In genomic region chr2:177665328-177665727, GRCh38 we compare ENCODE assay signal across 24 cellular contexts.
"Had no signal": no experiment of that assay in that cellular context is flagged by ENCODE, and none has a peak within 500 bp of the region (broad histone marks: within the 10 kb centered on the region; RNA-seq: fewer than 3 reads in every experiment).

No MANE protein-coding gene starts in this region.

- ATAC-seq: stimulated activated effector memory CD8-positive, alpha-beta T cell treated with anti-CD3 and anti-CD28 coated beads, Interleukin-12 subunit alpha, Interleukin-12 subunit beta, amount 100 ng/mL, for 72 hours; stimulated activated memory B cell treated with anti-CD40 and anti-IgM and Interleukin-4, amounts not matched to agents 10 μg/mL and 1 μg/mL and 100 μg/mL, for 72 hours; stimulated activated naive B cell treated with anti-CD40 and anti-IgM and Interleukin-4, amounts not matched to agents 10 μg/mL and 1 μg/mL and 100 μg/mL, for 72 hours; stimulated activated naive CD8-positive, alpha-beta T cell treated with anti-CD3 and anti-CD28 coated beads, Interleukin-15, amount 100 ng/mL, for 72 hours; stimulated activated naive CD8-positive, alpha-beta T cell treated with anti-CD3 and anti-CD28 coated beads, Interleukin-15, Interleukin-2, amounts not matched to agents 100 U/mL and 50 U/mL, for 24 hours; upper lobe of right lung had no signal

- DNase-seq: stimulated activated CD4-positive, alpha-beta T cell treated with anti-CD3 and anti-CD28 coated beads, Interleukin-2, amount 100 ng/mL, for 48 hours; stimulated activated CD4-positive, alpha-beta T cell treated with anti-CD3 and anti-CD28 coated beads, Interleukin-4, amount 100 ng/mL, for 1 hour; stimulated activated CD4-positive, alpha-beta T cell treated with anti-CD3 and anti-CD28 coated beads, Interleukin-4, amount 100 ng/mL, for 24 hours; stimulated activated CD4-positive, alpha-beta T cell treated with anti-CD3 and anti-CD28 coated beads, Interleukin-4, amount 100 ng/mL, for 4 hours; stimulated activated CD8-positive, alpha-beta memory T cell treated with anti-CD3 and anti-CD28 coated beads, Interleukin-4, amount 100 ng/mL, for 48 hours; stimulated activated naive B cell treated with anti-CD40 and anti-IgM and Interleukin-4, amounts not matched to agents 10 μg/mL and 1 μg/mL and 100 μg/mL, for 72 hours; stimulated activated naive CD4-positive, alpha-beta T cell; stimulated activated naive CD4-positive, alpha-beta T cell treated with Interleukin-2 at 50 U/mL for 16 hours; stimulated activated naive CD8-positive, alpha-beta T cell treated with anti-CD3 and anti-CD28 coated beads, Interleukin-15, amount 100 ng/mL, for 72 hours; stimulated activated naive CD8-positive, alpha-beta T cell treated with anti-CD3 and anti-CD28 coated beads, Interleukin-15, Interleukin-2, amounts not matched to agents 100 U/mL and 50 U/mL, for 24 hours; stomach; substantia nigra; testis; thyroid gland; tibial artery; transverse colon; trophoblast cell; upper lobe of left lung; upper lobe of right lung; uterus had no signal

- H3K36me3 Mint-ChIP-seq: stimulated activated effector memory CD8-positive, alpha-beta T cell treated with anti-CD3 and anti-CD28 coated beads, Interleukin-12 subunit alpha, Interleukin-12 subunit beta, amount 100 ng/mL, for 72 hours; stimulated activated memory B cell treated with anti-CD40 and anti-IgM and Interleukin-4, amounts not matched to agents 10 μg/mL and 1 μg/mL and 100 μg/mL, for 72 hours; stimulated activated naive B cell treated with anti-CD40 and anti-IgM and Interleukin-4, amounts not matched to agents 10 μg/mL and 1 μg/mL and 100 μg/mL, for 72 hours; type B pancreatic cell had no signal

- H3K4me3 Mint-ChIP-seq: stimulated activated effector memory CD8-positive, alpha-beta T cell treated with anti-CD3 and anti-CD28 coated beads, Interleukin-12 subunit alpha, Interleukin-12 subunit beta, amount 100 ng/mL, for 72 hours; stimulated activated memory B cell treated with anti-CD40 and anti-IgM and Interleukin-4, amounts not matched to agents 10 μg/mL and 1 μg/mL and 100 μg/mL, for 72 hours; stimulated activated naive B cell treated with anti-CD40 and anti-IgM and Interleukin-4, amounts not matched to agents 10 μg/mL and 1 μg/mL and 100 μg/mL, for 72 hours; stimulated activated naive CD8-positive, alpha-beta T cell treated with anti-CD3 and anti-CD28 coated beads, Interleukin-15, amount 100 ng/mL, for 72 hours; stimulated activated naive CD8-positive, alpha-beta T cell treated with anti-CD3 and anti-CD28 coated beads, Interleukin-15, Interleukin-2, amounts not matched to agents 100 ng/mL and 50 ng/mL, for 24 hours; type B pancreatic cell had no signal

- H3K27me3 Mint-ChIP-seq: stimulated activated naive B cell treated with anti-CD40 and anti-IgM and Interleukin-4, amounts not matched to agents 10 μg/mL and 1 μg/mL and 100 μg/mL, for 72 hours; stimulated activated naive CD8-positive, alpha-beta T cell treated with anti-CD3 and anti-CD28 coated beads, Interleukin-15, Interleukin-2, amounts not matched to agents 100 ng/mL and 50 ng/mL, for 24 hours had no signal

- H3K9me3 Mint-ChIP-seq: stimulated activated effector memory CD8-positive, alpha-beta T cell treated with anti-CD3 and anti-CD28 coated beads, Interleukin-12 subunit alpha, Interleukin-12 subunit beta, amount 100 ng/mL, for 72 hours; stimulated activated memory B cell treated with anti-CD40 and anti-IgM and Interleukin-4, amounts not matched to agents 10 μg/mL and 1 μg/mL and 100 μg/mL, for 72 hours; stimulated activated naive B cell treated with anti-CD40 and anti-IgM and Interleukin-4, amounts not matched to agents 10 μg/mL and 1 μg/mL and 100 μg/mL, for 72 hours; stimulated activated naive CD8-positive, alpha-beta T cell treated with anti-CD3 and anti-CD28 coated beads, Interleukin-15, amount 100 ng/mL, for 72 hours; stimulated activated naive CD8-positive, alpha-beta T cell treated with anti-CD3 and anti-CD28 coated beads, Interleukin-15, Interleukin-2, amounts not matched to agents 100 ng/mL and 50 ng/mL, for 24 hours; type B pancreatic cell had no signal

- H3K27ac Mint-ChIP-seq: stimulated activated effector memory CD8-positive, alpha-beta T cell treated with anti-CD3 and anti-CD28 coated beads, Interleukin-12 subunit alpha, Interleukin-12 subunit beta, amount 100 ng/mL, for 72 hours; stimulated activated memory B cell treated with anti-CD40 and anti-IgM and Interleukin-4, amounts not matched to agents 10 μg/mL and 1 μg/mL and 100 μg/mL, for 72 hours; stimulated activated naive B cell treated with anti-CD40 and anti-IgM and Interleukin-4, amounts not matched to agents 10 μg/mL and 1 μg/mL and 100 μg/mL, for 72 hours; stimulated activated naive CD8-positive, alpha-beta T cell treated with anti-CD3 and anti-CD28 coated beads, Interleukin-15, amount 100 ng/mL, for 72 hours; stimulated activated naive CD8-positive, alpha-beta T cell treated with anti-CD3 and anti-CD28 coated beads, Interleukin-15, Interleukin-2, amounts not matched to agents 100 ng/mL and 50 ng/mL, for 24 hours; type B pancreatic cell had no signal

- H3K4me1 Mint-ChIP-seq: stimulated activated effector memory CD8-positive, alpha-beta T cell treated with anti-CD3 and anti-CD28 coated beads, Interleukin-12 subunit alpha, Interleukin-12 subunit beta, amount 100 ng/mL, for 72 hours; stimulated activated memory B cell treated with anti-CD40 and anti-IgM and Interleukin-4, amounts not matched to agents 10 μg/mL and 1 μg/mL and 100 μg/mL, for 72 hours; stimulated activated naive CD8-positive, alpha-beta T cell treated with anti-CD3 and anti-CD28 coated beads, Interleukin-15, amount 100 ng/mL, for 72 hours had no signal
